Comparison of ENCODE assay signal across 24 cellular contexts in genomic region chr9:83294816-83295215, GRCh38.
"Had no signal": no experiment of that assay in that cellular context is flagged by ENCODE, and none has a peak within 500 bp of the region (broad histone marks: within the 10 kb centered on the region; RNA-seq: fewer than 3 reads in every experiment).

No MANE protein-coding gene starts in this region.

- H3K4me1 ChIP-seq: testis, tibial artery, transverse colon, upper lobe of left lung, upper lobe of right lung had no signal

- H3K27me3 ChIP-seq: stomach, suprapubic skin, testis, tibial artery, tibial nerve, transverse colon, upper lobe of left lung, upper lobe of right lung, vagina had no signal

- DNase-seq: stimulated activated CD4-positive, alpha-beta T cell treated with anti-CD3 and anti-CD28 coated beads, Interleukin-2, amount 100 ng/mL, for 24 hours; stimulated activated CD4-positive, alpha-beta T cell treated with anti-CD3 and anti-CD28 coated beads, Interleukin-2, amount 100 ng/mL, for 48 hours; stimulated activated CD4-positive, alpha-beta T cell treated with anti-CD3 and anti-CD28 coated beads, Interleukin-4, amount 100 ng/mL, for 1 hour; stimulated activated CD4-positive, alpha-beta T cell treated with anti-CD3 and anti-CD28 coated beads, Interleukin-4, amount 100 ng/mL, for 24 hours; stimulated activated CD4-positive, alpha-beta T cell treated with anti-CD3 and anti-CD28 coated beads, Interleukin-4, amount 100 ng/mL, for 4 hours; stimulated activated CD8-positive, alpha-beta memory T cell treated with anti-CD3 and anti-CD28 coated beads, Interleukin-4, amount 100 ng/mL, for 48 hours; stimulated activated naive B cell treated with anti-CD40 and anti-IgM and Interleukin-4, amounts not matched to agents 10 μg/mL and 1 μg/mL and 100 μg/mL, for 72 hours; stimulated activated naive CD4-positive, alpha-beta T cell; stimulated activated naive CD4-positive, alpha-beta T cell treated with Interleukin-2 at 50 U/mL for 16 hours; stimulated activated naive CD8-positive, alpha-beta T cell treated with anti-CD3 and anti-CD28 coated beads, Interleukin-15, amount 100 ng/mL, for 72 hours; stimulated activated naive CD8-positive, alpha-beta T cell treated with anti-CD3 and anti-CD28 coated beads, Interleukin-15, Interleukin-2, amounts not matched to agents 100 U/mL and 50 U/mL, for 24 hours; stomach; substantia nigra; testis; tibial artery; transverse colon; trophoblast cell; upper lobe of left lung; upper lobe of right lung had no signal

- H3K9me3 ChIP-seq: stomach, suprapubic skin, testis, thoracic aorta, tibial artery, tibial nerve, transverse colon, upper lobe of left lung, upper lobe of right lung, vagina had no signal

- FAIRE-seq: urothelium cell line had no signal

- H3K36me3 ChIP-seq: thoracic aorta, transverse colon, upper lobe of right lung, vagina had no signal

- H3K4me3 ChIP-seq: stomach, suprapubic skin, testis, thoracic aorta, tibial artery, tibial nerve, transverse colon, upper lobe of left lung, upper lobe of right lung, vagina had no signal

- H3K27ac ChIP-seq: stomach, suprapubic skin, testis, thoracic aorta, tibial artery, tibial nerve, transverse colon, upper lobe of left lung, upper lobe of right lung, vagina had no signal
